Comparison of ENCODE assay signal across 25 cellular contexts in genomic region chr7:134047675-134048074, GRCh38.
A peak's percentile ranks its signal among the peaks of the same experiment; 100 is the strongest.
DNase-seq lines count a peak whose midpoint lies in the region; ATAC-seq, FAIRE-seq and TF ChIP-seq lines count a peak whose summit lies in the region.
"Had no signal": no experiment of that assay in that cellular context is flagged by ENCODE, and none has a peak within 500 bp of the region (broad histone marks: within the 10 kb centered on the region; RNA-seq: fewer than 3 reads in every experiment).

No MANE protein-coding gene starts in this region.

- FAIRE-seq in HepG2 (lab: Jason Lieb, UNC) (no peak), H1 (lab: Jason Lieb, UNC) (peak; percentile 13)
- FAIRE-seq: A204.1, GM12878, GM12892, GM18507 had no signal

- TF ChIP-seq CTCF in HepG2 (CRISPR knock-in tag; IDR thresholded peaks at IDR 0.05) (no peak), right lobe of liver (IDR thresholded peaks at IDR 0.05) (no peak), H1 (IDR thresholded peaks at IDR 0.05; ENCODE audit: control extremely low read depth in 1 of 3, insufficient read depth in 1 of 3, low read depth in 1 of 3, low read length in 3 of 3) (no peak)

- no peak overlapping the region for H4K8ac ChIP-seq in H1 (ENCODE audit: extremely low read depth, insufficient read depth, low read length)

- H4K5ac ChIP-seq in H1 (ENCODE audit: insufficient read length, low read depth, low read length), result no peak overlapping the region

- no peak overlapping the region for H3K14ac ChIP-seq in H1 (ENCODE audit: insufficient read length)

- CTCF ChIA-PET in HepG2 (lab: Yijun Ruan, JAX; ENCODE audit: low intra/inter-chr PET ratio, low total read pairs) (no interaction called here), H1 (lab: Charles Lee; ENCODE audit: partially characterized antibody) (interaction anchor here (0.9 to 2.8 kb wide), 2 partner anchors 10 to 11 kb away, joined by 3 to 7 read pairs; no protein-coding TSS in a partner anchor)

- 83% methylated on average over 4 of the region's 4 CpGs for WGBS in HepG2 (ENCODE audit: low lambda C conversion rate)
- 94% methylated on average over 4 of the region's 4 CpGs for WGBS in right lobe of liver (ENCODE audit: insufficient coverage, low coverage, low lambda C conversion rate, missing lambda C conversion rate)
- 94% methylated on average over 4 of the region's 4 CpGs; no CpG with 5 or more reads in 1 of the 2 experiments for WGBS in H1 (ENCODE audit: extremely low coverage in 1 of 2, insufficient coverage in 1 of 2, insufficient read length in 1 of 2, insufficient replicate concordance in 2 of 2, low coverage in 1 of 2, low lambda C conversion rate in 2 of 2, missing lambda C conversion rate in 1 of 2), 2 experiments

- no peak overlapping the region for H2BK5ac ChIP-seq in H1 (ENCODE audit: low read depth, low read length)

- TF ChIP-seq EP300 in HepG2 (IDR thresholded peaks at IDR 0.05; ENCODE audit: low read depth in 2 of 2, low read length in 2 of 2) (no peak), HepG2 (CRISPR knock-in tag; IDR thresholded peaks at IDR 0.05; ENCODE audit: borderline replicate concordance) (no peak), H1 (IDR thresholded peaks at IDR 0.05; ENCODE audit: borderline replicate concordance in 1 of 2, low read depth in 2 of 2, low read length in 2 of 2) (no peak)

- H2BK20ac ChIP-seq in H1 (ENCODE audit: low read length), result no peak overlapping the region

- no peak overlapping the region for H3K4me3 ChIP-seq in HepG2 (replicated peaks in 1 of 3; ENCODE audit: insufficient read depth in 1 of 3, low read depth in 2 of 3, low read length in 3 of 3)
- no peak overlapping the region for H3K4me3 ChIP-seq in right lobe of liver
- no peak overlapping the region for H3K4me3 ChIP-seq in H1 (ENCODE audit: extremely low read depth in 1 of 4, insufficient read depth in 2 of 4, low read depth in 3 of 4, low read length in 4 of 4)
- H3K4me3 ChIP-seq: BLaER1, GM12878 had no signal

- no peaks in the 10 kb centered on the region for H4K20me1 ChIP-seq in HepG2 (ENCODE audit: insufficient read depth, low read length)
- no peaks in the 10 kb centered on the region for H4K20me1 ChIP-seq in H1 (replicated peaks in 1 of 2; ENCODE audit: control insufficient read depth in 1 of 2, insufficient read depth in 2 of 2, low read length in 2 of 2)
- H4K20me1 ChIP-seq: BLaER1 had no signal

- H2BK120ac ChIP-seq in H1 (replicated peaks; ENCODE audit: low read depth, low read length), result no peak overlapping the region

- H3K79me2 ChIP-seq in HepG2 (ENCODE audit: insufficient read depth, low read length) (no peaks in the 10 kb centered on the region), H1 (ENCODE audit: control insufficient read depth in 1 of 2, insufficient read depth in 2 of 2, low read length in 2 of 2) (no peaks in the 10 kb centered on the region)

- in situ Hi-C loops in HepG2 (cut with HindIII; ENCODE audit: extremely low pct_ligation_motif_present, low pct_unique_long_range_greater_than_20kb), result no loop called here

- H3K18ac ChIP-seq in H1 (ENCODE audit: extremely low read depth, low read length), result no peak overlapping the region

- H3K23ac ChIP-seq in H1 (ENCODE audit: insufficient read length), result no peak overlapping the region

- POLR2A ChIA-PET in HepG2 (lab: Yijun Ruan, JAX), result no interaction called here
- POLR2A ChIA-PET in H1 (lab: Charles Lee; ENCODE audit: partially characterized antibody), result no interaction called here

- no peak overlapping the region for H2BK15ac ChIP-seq in H1 (ENCODE audit: low read length)

- BruUV-seq in HepG2 (replicated peaks; lab: Mats Ljungman, UMichigan), result no TSS peak

- no peaks in the 10 kb centered on the region for H3K27me3 ChIP-seq in HepG2 (ENCODE audit: control insufficient read depth in 1 of 2, insufficient read depth in 2 of 2, low read length in 2 of 2)
- H3K27me3 ChIP-seq in right lobe of liver, result no peaks in the 10 kb centered on the region
- no peaks in the 10 kb centered on the region for H3K27me3 ChIP-seq in H1 (replicated peaks in 1 of 4; ENCODE audit: control insufficient read depth in 3 of 4, extremely low read depth in 1 of 4, insufficient read depth in 3 of 4, low read length in 3 of 4)
- H3K27me3 ChIP-seq: BE2C, BLaER1 had no signal

- H3K79me1 ChIP-seq in H1 (ENCODE audit: low read depth, low read length), result no peaks in the 10 kb centered on the region

- no peak overlapping the region for H3K56ac ChIP-seq in H1 (replicated peaks; ENCODE audit: insufficient read length, low read depth, low read length)

- H2AFZ ChIP-seq in HepG2 (ENCODE audit: low read length) (no peak overlapping the region), H1 (ENCODE audit: low read length) (no peak overlapping the region)

- no peak overlapping the region for H4K91ac ChIP-seq in H1 (replicated peaks; ENCODE audit: insufficient read length, low read length)

- no peak for ATAC-seq in HepG2
- no peak for ATAC-seq in right lobe of liver
- no peak for ATAC-seq in HG03354 (IDR thresholded peaks at IDR 0.05; ENCODE audit: poor library complexity, severe bottlenecking, unreplicated experiment)
- ATAC-seq: GM12878 had no signal

- H3K23me2 ChIP-seq in H1 (ENCODE audit: low read depth, low read length), result no peaks in the 10 kb centered on the region

- TF ChIP-seq RAD21 in HepG2 (CRISPR knock-in tag; IDR thresholded peaks at IDR 0.05), result no peak
- TF ChIP-seq RAD21 in H1 (IDR thresholded peaks at IDR 0.05 in 1 of 2, conservative IDR thresholded peaks at IDR 0.05 in 1 of 2; ENCODE audit: low read depth in 2 of 2, low read length in 2 of 2), result no peak

- DNase-seq in HepG2 (ENCODE audit: low spot score) (no peak), right lobe of liver (no peak), DMS53 treated with DMSO at 0.1 percent for 48 hours (lab: John Stamatoyannopoulos, UW; ENCODE audit: unreplicated experiment) (peak; percentile 47), H1 (ENCODE audit: low read depth in 1 of 2, low spot score in 2 of 2) (no peak)
- no peak for DNase-seq in stimulated activated CD4-positive, alpha-beta T cell treated with anti-CD3 and anti-CD28 coated beads, Interleukin-4, amount 100 ng/mL, for 4 hours
- DNase-seq: 8988T; ACHN; BE2C; C1 segment of cervical spinal cord; CD4-positive, alpha-beta memory T cell; CD4-positive, CD25-positive, alpha-beta regulatory T cell; CD8-positive, alpha-beta memory T cell; COR-L47; DMS 273 treated with DMSO at 0.1 percent for 48 hours; DMS153; DMS79; DND-41; EL; GDM1 had no signal

- no peaks in the 10 kb centered on the region for H3K9me3 ChIP-seq in HepG2 (ENCODE audit: low read length)
- no peaks in the 10 kb centered on the region for H3K9me3 ChIP-seq in right lobe of liver
- H3K9me3 ChIP-seq in H1 (ENCODE audit: insufficient read depth in 2 of 2, low read depth in 1 of 2, low read length in 1 of 2), result 0 out of 4 replicates have a peak, but pooled peaks cover 0 to 7% of the 10 kb centered on the region in 2 experiments
- H3K9me3 ChIP-seq: BE2C, BLaER1 had no signal

- TF ChIP-seq POLR2A in HepG2 (IDR thresholded peaks at IDR 0.05; ENCODE audit: insufficient read depth in 1 of 2, low read depth in 2 of 2, low read length in 2 of 2) (no peak), right lobe of liver (IDR thresholded peaks at IDR 0.05) (no peak), H1 (IDR thresholded peaks at IDR 0.05; ENCODE audit: control extremely low read depth in 1 of 2, low read depth in 2 of 2, low read length in 2 of 2) (no peak)

- H3K9ac ChIP-seq in HepG2 (ENCODE audit: insufficient read depth, low read depth, low read length), result no peak overlapping the region
- no peak overlapping the region for H3K9ac ChIP-seq in H1 (replicated peaks in 1 of 4; ENCODE audit: extremely low read depth in 1 of 4, low read depth in 3 of 4, low read length in 3 of 4)
- H3K9ac ChIP-seq: BLaER1 had no signal

- H3K27ac ChIP-seq in HepG2 (ENCODE audit: extremely low read length, insufficient read depth, low read length), result no peak overlapping the region
- H3K27ac ChIP-seq in right lobe of liver, result no peak overlapping the region
- no peak overlapping the region for H3K27ac ChIP-seq in H1 (ENCODE audit: low read depth, low read length)
- H3K27ac ChIP-seq: BLaER1 had no signal

- H3K36me3 ChIP-seq in HepG2 (replicated peaks in 1 of 2; ENCODE audit: control insufficient read depth in 1 of 2, insufficient read depth in 2 of 2, low read length in 2 of 2) (no peaks in the 10 kb centered on the region), right lobe of liver (no peaks in the 10 kb centered on the region), H1 (ENCODE audit: control insufficient read depth in 2 of 4, insufficient read depth in 4 of 4, low read length in 3 of 4) (no peaks in the 10 kb centered on the region)
- H3K36me3 ChIP-seq: BE2C, BLaER1 had no signal

- no peak overlapping the region for H2AK5ac ChIP-seq in H1 (ENCODE audit: low read depth, low read length)

- no peak overlapping the region for H3K4ac ChIP-seq in H1 (replicated peaks; ENCODE audit: insufficient read length, low read depth, low read length)

- H3K4me1 ChIP-seq in HepG2 (ENCODE audit: insufficient read depth, low read length) (no peaks in the 10 kb centered on the region), right lobe of liver (no peaks in the 10 kb centered on the region), H1 (replicated peaks in 1 of 4; ENCODE audit: control insufficient read depth in 3 of 4, insufficient read depth in 4 of 4, low read length in 3 of 4) (peaks cover 0 to 9% (median 2%) of the 10 kb centered on the region in 4 experiments; a peak in 3 of 7 replicates)
- H3K4me1 ChIP-seq: BE2C, BLaER1 had no signal

- intact Hi-C loops in HepG2 (cut with micrococcal nuclease; ENCODE audit: unreplicated experiment) (no loop called here), right lobe of liver (cut with DNase I) (no loop called here)

- H3K4me2 ChIP-seq in HepG2 (ENCODE audit: low read depth, low read length) (no peak overlapping the region), H1 (ENCODE audit: insufficient read depth in 1 of 2, low read depth in 2 of 2, low read length in 2 of 2) (no peak overlapping the region)
- H3K4me2 ChIP-seq: BLaER1 had no signal

- H2BK12ac ChIP-seq in H1 (ENCODE audit: low read depth, low read length), result no peak overlapping the region

TF ChIP-seq in H1, 55 proteins besides CTCF, POLR2A, EP300 and RAD21 (continues in another document):
- TF ChIP-seq SIX5 (IDR thresholded peaks at IDR 0.05; ENCODE audit: low read depth, low read length) (no peak), RBBP5 (IDR thresholded peaks at IDR 0.05; ENCODE audit: borderline replicate concordance, low read depth, low read length) (no peak), YY1 (IDR thresholded peaks at IDR 0.05; ENCODE audit: low read depth, low read length) (no peak), CEBPB (IDR thresholded peaks at IDR 0.05; ENCODE audit: low read depth, low read length) (no peak), MAFK (IDR thresholded peaks at IDR 0.05; ENCODE audit: low read depth, low read length) (no peak), TAF1 (IDR thresholded peaks at IDR 0.05; ENCODE audit: low read depth, low read length) (no peak), MAX (IDR thresholded peaks at IDR 0.05) (no peak), SIRT6 (IDR thresholded peaks at IDR 0.05; ENCODE audit: low read length) (no peak), NANOG (IDR thresholded peaks at IDR 0.05; ENCODE audit: insufficient read depth, low read depth, low read length, poor library complexity, severe bottlenecking) (no peak)
